2 cellular contexts compared by ENCODE assay signal in the genomic region with DNA sequence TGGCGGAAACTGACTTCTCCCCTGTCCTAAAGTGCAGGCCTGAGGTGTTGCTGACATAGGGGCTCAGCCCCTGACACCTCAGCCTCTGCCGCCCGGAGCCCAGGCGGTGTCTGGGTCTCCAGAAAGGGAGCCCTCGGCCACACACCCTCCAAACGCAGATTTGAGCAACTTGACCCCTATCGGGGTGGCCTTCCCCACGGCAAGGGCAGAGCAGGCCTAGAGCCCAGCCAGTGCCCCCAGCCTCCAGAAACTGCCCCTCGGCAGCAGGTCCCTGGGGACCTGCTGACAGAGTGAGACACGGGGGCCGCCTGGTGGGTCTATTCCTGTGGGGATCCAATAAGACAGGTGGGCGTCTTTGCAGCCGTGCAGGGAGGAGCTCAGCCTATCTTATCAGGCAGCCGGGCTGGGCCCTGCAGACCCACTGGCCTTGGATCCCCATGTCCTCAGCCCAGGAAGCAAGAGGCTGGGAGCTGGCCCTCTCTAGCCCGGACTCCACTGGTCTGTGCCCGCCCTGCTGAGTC.
TF ChIP-seq lines count a peak whose summit lies in the region.

No MANE protein-coding gene starts in this region.

TF ChIP-seq in IMR-90, 13 proteins besides CTCF, POLR2A, EP300 and RAD21:
- TF ChIP-seq CEBPB (IDR thresholded peaks at IDR 0.05; ENCODE audit: low read depth, low read length) (no peak), BHLHE40 (IDR thresholded peaks at IDR 0.05; ENCODE audit: low read depth, low read length) (no peak)

TF ChIP-seq in K562, 482 proteins besides CTCF, POLR2A, EP300 and RAD21:
- TF ChIP-seq GATAD2A (IDR thresholded peaks at IDR 0.05) (no peak), CEBPG (CRISPR knock-in tag; IDR thresholded peaks at IDR 0.05) (no peak), CEBPG (tag; conservative IDR thresholded peaks at IDR 0.05 in 1 of 2, IDR thresholded peaks at IDR 0.05 in 1 of 2) (no peak), ATF7 (IDR thresholded peaks at IDR 0.05) (no peak), JUND (IDR thresholded peaks at IDR 0.05; ENCODE audit: borderline replicate concordance, low read depth, low read length) (no peak), JUND (tag; IDR thresholded peaks at IDR 0.05; ENCODE audit: borderline replicate concordance, low read depth, low read length) (no peak), SP1 (CRISPR knock-in tag; IDR thresholded peaks at IDR 0.05) (no peak), ZFPM2 (CRISPR knock-in tag; IDR thresholded peaks at IDR 0.05) (no peak)
- TF ChIP-seq, protein P1, sequence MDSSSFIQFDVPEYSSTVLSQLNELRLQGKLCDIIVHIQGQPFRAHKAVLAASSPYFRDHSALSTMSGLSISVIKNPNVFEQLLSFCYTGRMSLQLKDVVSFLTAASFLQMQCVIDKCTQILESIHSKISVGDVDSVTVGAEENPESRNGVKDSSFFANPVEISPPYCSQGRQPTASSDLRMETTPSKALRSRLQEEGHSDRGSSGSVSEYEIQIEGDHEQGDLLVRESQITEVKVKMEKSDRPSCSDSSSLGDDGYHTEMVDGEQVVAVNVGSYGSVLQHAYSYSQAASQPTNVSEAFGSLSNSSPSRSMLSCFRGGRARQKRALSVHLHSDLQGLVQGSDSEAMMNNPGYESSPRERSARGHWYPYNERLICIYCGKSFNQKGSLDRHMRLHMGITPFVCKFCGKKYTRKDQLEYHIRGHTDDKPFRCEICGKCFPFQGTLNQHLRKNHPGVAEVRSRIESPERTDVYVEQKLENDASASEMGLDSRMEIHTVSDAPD (CRISPR knock-in tag; IDR thresholded peaks at IDR 0.05): no peak
